In genomic region chr1:223819730-223820514, GRCh38 we compare ENCODE assay signal across 12 cellular contexts. TPM values are rescaled to one million over a fixed set of nuclear protein-coding genes. Genes with fewer than 3 reads are reported as not detected.
DNase-seq lines count a peak whose midpoint lies in the region; ATAC-seq and TF ChIP-seq lines count a peak whose summit lies in the region.
"Had no signal": no experiment of that assay in that cellular context is flagged by ENCODE, and none has a peak within 500 bp of the region (broad histone marks: within the 10 kb centered on the region; RNA-seq: fewer than 3 reads in every experiment).

No MANE protein-coding gene starts in this region.

- H3K27me3 Mint-ChIP-seq in activated naive CD4-positive, alpha-beta T cell treated with anti-CD3 and anti-CD28 coated beads for 36 hours (ENCODE audit: low read depth), result no peaks in the 10 kb centered on the region
- no peaks in the 10 kb centered on the region for H3K27me3 Mint-ChIP-seq in activated T-helper 17 cell treated with anti-CD3 and anti-CD28 coated beads, Interleukin-2, amount 50 U/mL, for 72 hours

- H3K4me3 ChIP-seq in left ventricle myocardium inferior, result no peak overlapping the region
- no peak overlapping the region for H3K4me3 ChIP-seq in upper lobe of left lung

- H3K27ac Mint-ChIP-seq in activated naive CD4-positive, alpha-beta T cell treated with anti-CD3 and anti-CD28 coated beads for 36 hours, result peak overlapping the region; percentile 10
- H3K27ac Mint-ChIP-seq in activated naive CD4-positive, alpha-beta T cell treated with anti-CD3 and anti-CD28 coated beads, Interleukin-2, amount 50 U/mL, for 72 hours, result peak overlapping the region in 1 of 2 donors; percentile 31
- no peak overlapping the region for H3K27ac Mint-ChIP-seq in activated T-helper 17 cell treated with anti-CD3 and anti-CD28 coated beads, Interleukin-2, amount 50 U/mL, for 72 hours

- H3K27ac ChIP-seq in left ventricle myocardium inferior (replicated peaks) (peak overlapping the region; percentile 65), upper lobe of left lung (peak overlapping the region in 1 of 4 donors; percentile 7)

- H3K27me3 ChIP-seq in left ventricle myocardium inferior (ENCODE audit: low read depth), result no peaks in the 10 kb centered on the region
- H3K27me3 ChIP-seq in upper lobe of left lung, result no peaks in the 10 kb centered on the region

- TF ChIP-seq CTCF in left ventricle myocardium inferior (IDR thresholded peaks at IDR 0.05; ENCODE audit: borderline replicate concordance) (no peak), upper lobe of left lung (IDR thresholded peaks at IDR 0.05) (no peak)

- no peak overlapping the region for H3K4me3 Mint-ChIP-seq in activated naive CD4-positive, alpha-beta T cell treated with anti-CD3 and anti-CD28 coated beads for 36 hours
- H3K4me3 Mint-ChIP-seq in activated T-helper 17 cell treated with anti-CD3 and anti-CD28 coated beads, Interleukin-2, amount 50 U/mL, for 72 hours, result no peak overlapping the region
- H3K4me3 Mint-ChIP-seq: T-helper 2 cell treated with Interferon-gamma antibody and Interleukin-4, amounts not matched to agents 5 μg/mL and 100 μg/mL, for 36 hours had no signal

- no peaks in the 10 kb centered on the region for H3K9me3 Mint-ChIP-seq in activated naive CD4-positive, alpha-beta T cell treated with anti-CD3 and anti-CD28 coated beads for 36 hours
- no peaks in the 10 kb centered on the region for H3K9me3 Mint-ChIP-seq in activated naive CD4-positive, alpha-beta T cell treated with anti-CD3 and anti-CD28 coated beads, Interleukin-2, amount 50 U/mL, for 72 hours
- no peaks in the 10 kb centered on the region for H3K9me3 Mint-ChIP-seq in activated T-helper 17 cell treated with anti-CD3 and anti-CD28 coated beads, Interleukin-2, amount 50 U/mL, for 72 hours
- H3K9me3 Mint-ChIP-seq: T-helper 2 cell treated with Interferon-gamma antibody and Interleukin-4, amounts not matched to agents 5 μg/mL and 100 μg/mL, for 36 hours had no signal

- H3K9me3 ChIP-seq in left ventricle myocardium inferior (replicated peaks) (no peaks in the 10 kb centered on the region), upper lobe of left lung (no peaks in the 10 kb centered on the region)

- no peaks in the 10 kb centered on the region for H3K36me3 ChIP-seq in left ventricle myocardium inferior
- H3K36me3 ChIP-seq in upper lobe of left lung, result peaks cover 0 to 14% (median 7%) of the 10 kb centered on the region in 4 donors

- peaks cover 53% of the 10 kb centered on the region for H3K4me1 ChIP-seq in left ventricle myocardium inferior
- H3K4me1 ChIP-seq in upper lobe of left lung, result peaks cover 0 to 47% (median 21%) of the 10 kb centered on the region in 4 donors

- no peak for TF ChIP-seq POLR2A in upper lobe of left lung (IDR thresholded peaks at IDR 0.05)

- H3K4me1 Mint-ChIP-seq in activated naive CD4-positive, alpha-beta T cell treated with anti-CD3 and anti-CD28 coated beads for 36 hours (ENCODE audit: low read depth), result peaks cover 50% of the 10 kb centered on the region
- H3K4me1 Mint-ChIP-seq in activated T-helper 17 cell treated with anti-CD3 and anti-CD28 coated beads, Interleukin-2, amount 50 U/mL, for 72 hours, result peaks cover 26% of the 10 kb centered on the region

- DNase-seq in activated naive CD4-positive, alpha-beta T cell treated with anti-CD3 and anti-CD28 coated beads for 36 hours, result no peak
- no peak for DNase-seq in activated naive CD4-positive, alpha-beta T cell treated with anti-CD3 and anti-CD28 coated beads, Interleukin-2, amount 50 U/mL, for 72 hours (ENCODE audit: low spot score in 2 of 2)
- DNase-seq in SW480 (ENCODE audit: low spot score), result peak; percentile 48
- no peak for DNase-seq in left ventricle myocardium inferior
- no peak for DNase-seq in upper lobe of left lung
- DNase-seq in COLO829 (ENCODE audit: low spot score), result no peak
- no peak for DNase-seq in NCI-H187 treated with DMSO at 0.1 percent for 48 hours (lab: John Stamatoyannopoulos, UW)
- DNase-seq: C1 segment of cervical spinal cord; NCI-H2081 treated with DMSO at 0.1 percent for 48 hours; stimulated activated naive CD4-positive, alpha-beta T cell had no signal

- WGBS in upper lobe of left lung, 2 donors, result 64 to 67% methylated on average over 4 of the region's 4 CpGs

- intact Hi-C loops in activated naive CD4-positive, alpha-beta T cell treated with anti-CD3 and anti-CD28 coated beads for 36 hours (cut with micrococcal nuclease), result no loop called here
- intact Hi-C loops in left ventricle myocardium inferior (cut with micrococcal nuclease), result no loop called here

- no peak for TF ChIP-seq EP300 in upper lobe of left lung (IDR thresholded peaks at IDR 0.05)

- CTCF ChIA-PET in activated naive CD4-positive, alpha-beta T cell treated with anti-CD3 and anti-CD28 coated beads for 36 hours (lab: Charles Lee), result no interaction called here

- H3K36me3 Mint-ChIP-seq in activated naive CD4-positive, alpha-beta T cell treated with anti-CD3 and anti-CD28 coated beads for 36 hours (ENCODE audit: low read depth), result peaks cover 16% of the 10 kb centered on the region
- peaks cover 4 to 5% of the 10 kb centered on the region in 2 donors for H3K36me3 Mint-ChIP-seq in activated naive CD4-positive, alpha-beta T cell treated with anti-CD3 and anti-CD28 coated beads, Interleukin-2, amount 50 U/mL, for 72 hours
- peaks cover 44% of the 10 kb centered on the region for H3K36me3 Mint-ChIP-seq in activated T-helper 17 cell treated with anti-CD3 and anti-CD28 coated beads, Interleukin-2, amount 50 U/mL, for 72 hours (ENCODE audit: low read depth)

- no peak for ATAC-seq in activated naive CD4-positive, alpha-beta T cell treated with anti-CD3 and anti-CD28 coated beads, Interleukin-2, amount 50 U/mL, for 72 hours
- ATAC-seq in upper lobe of left lung (ENCODE audit: low FRiP score in 2 of 2), result peak; percentile 55 to 75
- no peak for ATAC-seq in activated T-helper 17 cell treated with anti-CD3 and anti-CD28 coated beads, Interleukin-2, amount 50 U/mL, for 72 hours (replicated peaks)

RNA-seq across cellular contexts. Expression of gene TP53BP2, which starts 25.8 kb away (rescaled TPM):
- 10 to 100 TPM; 40.8 to 44.2 TPM for total RNA-seq in activated naive CD4-positive, alpha-beta T cell treated with anti-CD3 and anti-CD28 coated beads for 36 hours
- total RNA-seq in activated naive CD4-positive, alpha-beta T cell treated with anti-CD3 and anti-CD28 coated beads, Interleukin-2, amount 50 U/mL, for 72 hours, result 10 to 100 TPM; 21.9 to 57.1 TPM
- 19.0 TPM for total RNA-seq in left ventricle myocardium inferior
- total RNA-seq in upper lobe of left lung, result 10 to 100 TPM; 43.0 to 77.5 (median 61.8) TPM
- 10 to 100 TPM; 37.4 to 38.4 TPM for total RNA-seq in activated T-helper 17 cell treated with anti-CD3 and anti-CD28 coated beads, Interleukin-2, amount 50 U/mL, for 72 hours

Comparison
In these comparisons a context has a peak if more than half of its experiments do, and no peak if none do; other contexts are left out.
1. ATAC-seq: peak in upper lobe of left lung (2 of 2); none in activated naive CD4-positive, alpha-beta T cell treated with anti-CD3 and anti-CD28 coated beads, Interleukin-2, amount 50 U/mL, for 72 hours (0 of 2) and activated T-helper 17 cell treated with anti-CD3 and anti-CD28 coated beads, Interleukin-2, amount 50 U/mL, for 72 hours (single experiment).